In genomic region chr3:1135194-1135593, GRCh38 we compare ENCODE assay signal across 4 cellular contexts. TPM values are rescaled to one million over a fixed set of nuclear protein-coding genes. Genes with fewer than 3 reads are reported as not detected.
"Had no signal": no experiment of that assay in that cellular context is flagged by ENCODE, and none has a peak within 500 bp of the region (broad histone marks: within the 10 kb centered on the region; RNA-seq: fewer than 3 reads in every experiment).

No MANE protein-coding gene starts in this region.

- ATAC-seq: GM12878 had no signal

- DNase-seq: GDM1, GF-D8 had no signal

- H3K4me3 ChIP-seq: GM12878 had no signal

RNA-seq across cellular contexts. Expression of gene CNTN6, which starts 42.4 kb away (rescaled TPM):
- total RNA-seq: G401, GM12878 had no signal
- polyA plus RNA-seq: GM12878 had no signal
